24 cellular contexts compared by ENCODE assay signal in the genomic region with DNA sequence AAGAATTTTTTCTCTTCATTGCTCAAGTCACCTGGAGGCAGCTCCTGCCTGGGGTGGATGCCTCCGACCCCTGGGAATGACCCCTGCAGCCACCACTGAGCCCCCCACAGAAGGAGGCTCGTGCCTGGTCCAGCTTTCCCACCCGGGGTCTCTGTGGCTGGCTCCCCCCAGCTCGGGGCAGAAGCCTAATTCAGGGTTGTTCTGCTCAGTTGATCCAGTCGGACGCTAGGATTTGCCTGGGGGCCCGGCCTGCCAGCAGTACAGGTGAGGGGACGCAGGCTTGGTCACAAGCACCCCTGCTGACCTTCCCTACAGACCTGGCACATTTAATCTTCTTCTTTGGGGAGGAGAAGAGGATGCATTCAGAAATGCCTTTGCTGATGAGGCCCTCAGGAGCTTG.
"Had no signal": no experiment of that assay in that cellular context is flagged by ENCODE, and none has a peak within 500 bp of the region (broad histone marks: within the 10 kb centered on the region; RNA-seq: fewer than 3 reads in every experiment).

No MANE protein-coding gene starts in this region.

- H3K9me3 ChIP-seq: adrenal gland, Peyer's patch had no signal

- H3K9me3 Mint-ChIP-seq: activated CD4-positive, alpha-beta memory T cell treated with anti-CD3 and anti-CD28 coated beads, Interleukin-2, amount 10 ng/mL, durations not matched to agents 7 days and 5 days; activated naive CD4-positive, alpha-beta T cell treated with anti-CD3 and anti-CD28 coated beads, Interleukin-2, amount 10 ng/mL, durations not matched to agents 7 days and 5 days; activated naive CD8-positive, alpha-beta T cell treated with anti-CD3 and anti-CD28 coated beads, Interleukin-2, amount 10 ng/mL, durations not matched to agents 7 days and 5 days; activated T-helper 17 cell treated with anti-CD3 and anti-CD28 coated beads, Interleukin-2, amount 50 U/mL, for 72 hours; IgD-negative memory B cell had no signal

- H3K36me3 ChIP-seq: adrenal gland, cardiac muscle cell, Peyer's patch, WERI-Rb-1 had no signal

- H3K27ac Mint-ChIP-seq: activated CD4-positive, alpha-beta memory T cell treated with anti-CD3 and anti-CD28 coated beads, Interleukin-2, amount 10 ng/mL, durations not matched to agents 7 days and 5 days; activated CD4-positive, alpha-beta T cell treated with anti-CD3 and anti-CD28 coated beads for 36 hours; activated naive CD4-positive, alpha-beta T cell treated with anti-CD3 and anti-CD28 coated beads, Interleukin-2, amount 10 ng/mL, durations not matched to agents 7 days and 5 days; activated naive CD8-positive, alpha-beta T cell treated with anti-CD3 and anti-CD28 coated beads, Interleukin-2, amount 10 ng/mL, durations not matched to agents 7 days and 5 days; activated T-helper 17 cell treated with anti-CD3 and anti-CD28 coated beads, Interleukin-2, amount 50 U/mL, for 72 hours; IgD-negative memory B cell; T-helper 17 cell had no signal

- H3K27me3 ChIP-seq: adrenal gland, cardiac muscle cell, Peyer's patch had no signal

- H3K4me1 Mint-ChIP-seq: activated CD4-positive, alpha-beta memory T cell treated with anti-CD3 and anti-CD28 coated beads, Interleukin-2, amount 10 ng/mL, durations not matched to agents 7 days and 5 days; activated naive CD4-positive, alpha-beta T cell treated with anti-CD3 and anti-CD28 coated beads, Interleukin-2, amount 10 ng/mL, durations not matched to agents 7 days and 5 days; activated naive CD8-positive, alpha-beta T cell treated with anti-CD3 and anti-CD28 coated beads, Interleukin-2, amount 10 ng/mL, durations not matched to agents 7 days and 5 days; activated T-helper 17 cell treated with anti-CD3 and anti-CD28 coated beads, Interleukin-2, amount 50 U/mL, for 72 hours had no signal

- H3K4me3 Mint-ChIP-seq: activated CD4-positive, alpha-beta memory T cell treated with anti-CD3 and anti-CD28 coated beads, Interleukin-2, amount 10 ng/mL, durations not matched to agents 7 days and 5 days; activated CD4-positive, alpha-beta T cell treated with anti-CD3 and anti-CD28 coated beads for 36 hours; activated naive CD4-positive, alpha-beta T cell treated with anti-CD3 and anti-CD28 coated beads, Interleukin-2, amount 10 ng/mL, durations not matched to agents 7 days and 5 days; activated naive CD8-positive, alpha-beta T cell treated with anti-CD3 and anti-CD28 coated beads, Interleukin-2, amount 10 ng/mL, durations not matched to agents 7 days and 5 days; activated T-helper 17 cell treated with anti-CD3 and anti-CD28 coated beads, Interleukin-2, amount 50 U/mL, for 72 hours; IgD-negative memory B cell; T-helper 17 cell had no signal

- ATAC-seq: activated CD4-positive, alpha-beta T cell treated with anti-CD3 and anti-CD28 coated beads for 36 hours; activated T-helper 17 cell treated with anti-CD3 and anti-CD28 coated beads, Interleukin-2, amount 50 U/mL, for 72 hours; T-helper 17 cell had no signal

- H3K36me3 Mint-ChIP-seq: activated naive CD4-positive, alpha-beta T cell treated with anti-CD3 and anti-CD28 coated beads, Interleukin-2, amount 10 ng/mL, durations not matched to agents 7 days and 5 days; activated naive CD8-positive, alpha-beta T cell treated with anti-CD3 and anti-CD28 coated beads, Interleukin-2, amount 10 ng/mL, durations not matched to agents 7 days and 5 days; IgD-negative memory B cell had no signal

- H3K4me1 ChIP-seq: adrenal gland had no signal

- DNase-seq: activated CD4-positive, alpha-beta memory T cell treated with anti-CD3 and anti-CD28 coated beads, Interleukin-2, amount 10 ng/mL, durations not matched to agents 7 days and 5 days; activated CD4-positive, alpha-beta T cell treated with anti-CD3 and anti-CD28 coated beads for 36 hours; activated CD4-positive, alpha-beta T cell treated with anti-CD3 and anti-CD28 coated beads, Interleukin-2, amount 50 U/mL, for 1 hour; activated gamma-delta T cell; activated naive CD4-positive, alpha-beta T cell treated with anti-CD3 and anti-CD28 coated beads, Interleukin-2, amount 10 ng/mL, durations not matched to agents 7 days and 5 days; activated naive CD8-positive, alpha-beta T cell treated with anti-CD3 and anti-CD28 coated beads, Interleukin-2, amount 10 ng/mL, durations not matched to agents 7 days and 5 days; activated T-cell treated with anti-CD3 and anti-CD28 coated beads for 4 hours; activated T-cell treated with anti-CD3 and anti-CD28 coated beads, Interleukin-2, amount 50 U/mL, for 48 hours; adrenal gland; anterior cingulate cortex; cerebellar nuclear complex; KG1; NCI-H1930; NCI-H2171 treated with DMSO at 0.1 percent for 48 hours; NCI-H526; NCI-H774; Peyer's patch; SIG-M5; T-helper 17 cell; T1000; WERI-Rb-1 had no signal

- H3K4me3 ChIP-seq: adrenal gland, cardiac muscle cell, Peyer's patch had no signal

- H3K27ac ChIP-seq: adrenal gland, cardiac muscle cell, Peyer's patch, WERI-Rb-1 had no signal
